8 cellular contexts compared by ENCODE assay signal in genomic region chr17:67475161-67475887, GRCh38.
DNase-seq lines count a peak whose midpoint lies in the region; ATAC-seq and TF ChIP-seq lines count a peak whose summit lies in the region.

No MANE protein-coding gene starts in this region.

- DNase-seq in CD4-positive, CD25-positive, alpha-beta regulatory T cell: peak; percentile 72 to 90 (median 85)
- DNase-seq in H9 (peak; percentile 85), NCI-H2029 (lab: John Stamatoyannopoulos, UW) (peak; percentile 80), T1000 (lab: John Stamatoyannopoulos, UW) (peak; percentile 29), ascending aorta (ENCODE audit: low spot score in 2 of 2) (peak; percentile 24 to 83), hepatic stellate cell (ENCODE audit: low spot score) (peak; percentile 64), skeletal muscle cell (ENCODE audit: low read depth) (peak; percentile 37)

- H3K4ac ChIP-seq in H9 (ENCODE audit: low read depth, low read length): no peak overlapping the region

- no peak overlapping the region for H2BK20ac ChIP-seq in H9 (ENCODE audit: low read depth, low read length, poor library complexity, severe bottlenecking)

- H4K5ac ChIP-seq in H9 (ENCODE audit: insufficient read length, low read depth, low read length): no peak overlapping the region

- H3K18ac ChIP-seq in H9 (ENCODE audit: insufficient read length, low read depth, low read length): no peak overlapping the region

- peaks cover 6% of the 10 kb centered on the region for H3K79me1 ChIP-seq in H9 (ENCODE audit: insufficient read depth, low read depth, low read length, poor library complexity, severe bottlenecking)

- no CpG with 5 or more reads among the region's 21 CpGs for WGBS in H9 (ENCODE audit: extremely low coverage, insufficient read length, low lambda C conversion rate)

- no peaks in the 10 kb centered on the region for H3K27me3 ChIP-seq in CD4-positive, CD25-positive, alpha-beta regulatory T cell (ENCODE audit: control insufficient read depth, insufficient read depth, low read length)
- no peaks in the 10 kb centered on the region for H3K27me3 ChIP-seq in H9 (ENCODE audit: insufficient read depth, low read length)
- no peaks in the 10 kb centered on the region for H3K27me3 ChIP-seq in ascending aorta

- H2BK15ac ChIP-seq in H9 (ENCODE audit: low read depth, low read length): no peak overlapping the region

- ATAC-seq in CD4-positive, CD25-positive, alpha-beta regulatory T cell (ENCODE audit: low read depth in 2 of 2): peak; percentile 94 to 96
- ATAC-seq in HG02610 (IDR thresholded peaks at IDR 0.05; ENCODE audit: unreplicated experiment): no peak

- H2BK120ac ChIP-seq in H9 (ENCODE audit: low read depth, low read length, poor library complexity, severe bottlenecking): no peak overlapping the region

- H3K4me1 ChIP-seq in CD4-positive, CD25-positive, alpha-beta regulatory T cell (ENCODE audit: control insufficient read depth, insufficient read depth, low read length, poor library complexity, severe bottlenecking): peaks cover 28% of the 10 kb centered on the region
- peaks cover 5% of the 10 kb centered on the region; the same call in 1 of the 2 replicates for H3K4me1 ChIP-seq in H9 (ENCODE audit: insufficient read depth, low read length)
- H3K4me1 ChIP-seq in ascending aorta: peaks cover 0 to 4% of the 10 kb centered on the region in 2 donors

- no peaks in the 10 kb centered on the region for H3K36me3 ChIP-seq in CD4-positive, CD25-positive, alpha-beta regulatory T cell (ENCODE audit: control insufficient read depth, insufficient read depth, low read length)
- H3K36me3 ChIP-seq in ascending aorta: no peaks in the 10 kb centered on the region

- H4K20me1 ChIP-seq in H9 (ENCODE audit: control insufficient read depth, insufficient read depth, insufficient read length): no peaks in the 10 kb centered on the region

- no peak overlapping the region for H3K23ac ChIP-seq in H9 (ENCODE audit: insufficient read length, low read depth, low read length)

- H3K4me3 Mint-ChIP-seq in CD4-positive, CD25-positive, alpha-beta regulatory T cell: peak overlapping the region; percentile 8 to 85 (median 42)
- no peak overlapping the region for H3K4me3 Mint-ChIP-seq in H9

- no peak overlapping the region for H2AFZ ChIP-seq in H9 (ENCODE audit: low read length)

- peak overlapping the region; percentile 92 to 96 (median 96) for H3K27ac Mint-ChIP-seq in CD4-positive, CD25-positive, alpha-beta regulatory T cell
- peak overlapping the region in 2 of 3 experiments; percentile 19 to 48; a peak in 4 of 7 replicates for H3K27ac Mint-ChIP-seq in H9

- no peaks in the 10 kb centered on the region for H3K23me2 ChIP-seq in H9 (ENCODE audit: insufficient read length, low read depth, low read length, poor library complexity, severe bottlenecking)

- H3K9me3 Mint-ChIP-seq in CD4-positive, CD25-positive, alpha-beta regulatory T cell: peaks cover 0 to 2% (median 0%) of the 10 kb centered on the region in 7 donors
- H3K9me3 Mint-ChIP-seq in H9: peaks cover 6 to 11% of the 10 kb centered on the region in 2 experiments

- H3K9me3 ChIP-seq in CD4-positive, CD25-positive, alpha-beta regulatory T cell (ENCODE audit: control insufficient read depth in 2 of 2, low read length in 2 of 2): no peaks in the 10 kb centered on the region
- H3K9me3 ChIP-seq in H9 (ENCODE audit: control insufficient read depth, low read depth, low read length) (no peaks in the 10 kb centered on the region), ascending aorta (peaks cover 0 to 3% of the 10 kb centered on the region in 2 donors)

- H3K4me1 Mint-ChIP-seq in CD4-positive, CD25-positive, alpha-beta regulatory T cell: peaks cover 23 to 62% (median 29%) of the 10 kb centered on the region in 4 donors
- H3K4me1 Mint-ChIP-seq in H9: peaks cover 39 to 50% of the 10 kb centered on the region in 2 experiments

- H3K27ac ChIP-seq in CD4-positive, CD25-positive, alpha-beta regulatory T cell (ENCODE audit: insufficient read depth, low read length, poor library complexity, severe bottlenecking): peak overlapping the region; percentile 76
- H3K27ac ChIP-seq in H9 (ENCODE audit: insufficient read length, low read depth, low read length) (no peak overlapping the region), ascending aorta (no peak overlapping the region)

- H3K14ac ChIP-seq in H9 (ENCODE audit: insufficient read depth, low read length): no peak overlapping the region

- TF ChIP-seq CTCF in H9 (conservative IDR thresholded peaks at IDR 0.05): peak; percentile 86
- TF ChIP-seq CTCF in ascending aorta (IDR thresholded peaks at IDR 0.05): peak; percentile 68 to 93 (median 84)

- H4K8ac ChIP-seq in H9 (replicated peaks; ENCODE audit: insufficient read length, low read depth, low read length): no peak overlapping the region

- H3K27me3 Mint-ChIP-seq in CD4-positive, CD25-positive, alpha-beta regulatory T cell: no peaks in the 10 kb centered on the region
- no peaks in the 10 kb centered on the region; the same call in 1 of the 2 replicates for H3K27me3 Mint-ChIP-seq in H9 (ENCODE audit: low read depth)

- no peak overlapping the region for H2AK5ac ChIP-seq in H9 (ENCODE audit: insufficient read length, low read length)

- peaks cover 4% of the 10 kb centered on the region; the same call in 1 of the 2 replicates for H3K79me2 ChIP-seq in H9 (ENCODE audit: insufficient read depth, low read length)

- no peak overlapping the region for H3K4me2 ChIP-seq in H9 (ENCODE audit: insufficient read depth, insufficient read length, low read length)

- intact Hi-C loops in ascending aorta (cut with DNase I): loop anchor here (2.0 kb wide), 1 partner anchor 97 kb away; no protein-coding TSS in a partner anchor

- peaks cover 6% of the 10 kb centered on the region for H3K36me3 Mint-ChIP-seq in CD4-positive, CD25-positive, alpha-beta regulatory T cell
- peaks cover 8 to 12% (median 10%) of the 10 kb centered on the region in 3 experiments; a peak in 6 of 7 replicates for H3K36me3 Mint-ChIP-seq in H9 (ENCODE audit: insufficient read depth in 1 of 3, low read depth in 3 of 3)

- no peak overlapping the region for H2BK5ac ChIP-seq in H9 (ENCODE audit: insufficient read length, low read length)

- H3T11ph ChIP-seq in H9 (ENCODE audit: low read length): no peak overlapping the region

- H3K9ac ChIP-seq in H9 (ENCODE audit: extremely low read depth, insufficient read length, low read length): no peak overlapping the region

- no peak overlapping the region for H3K56ac ChIP-seq in H9 (ENCODE audit: insufficient read length, low read depth, low read length)

- no peak overlapping the region for H4K91ac ChIP-seq in H9 (ENCODE audit: insufficient read length, low read depth, low read length)

- peak overlapping the region; percentile 67 for H3K4me3 ChIP-seq in CD4-positive, CD25-positive, alpha-beta regulatory T cell (ENCODE audit: low read depth, low read length)
- peak overlapping the region in 1 of 2 donors; percentile 12 for H3K4me3 ChIP-seq in ascending aorta
- no peak overlapping the region for H3K4me3 ChIP-seq in skeletal muscle cell (ENCODE audit: low read depth, low read length)

- H2BK12ac ChIP-seq in H9 (ENCODE audit: insufficient read length, low read depth, low read length): no peak overlapping the region

Comparison
In these comparisons a context has a peak if more than half of its experiments do, and no peak if none do; other contexts are left out.
1. DNase-seq: peak in every context shown above with its lines; median percentile 85 in CD4-positive, CD25-positive, alpha-beta regulatory T cell; 85 in H9; 80 in NCI-H2029; 64 in hepatic stellate cell; 54 in ascending aorta; 37 in skeletal muscle cell; 29 in T1000.
2. H3K4me3 Mint-ChIP-seq: peak in CD4-positive, CD25-positive, alpha-beta regulatory T cell (4 of 4); none in H9 (0 of 2).